ENCODE assay signal across 18 cellular contexts in genomic region chr14:95712398-95712797, GRCh38. TPM values are rescaled to one million over a fixed set of nuclear protein-coding genes. Genes with fewer than 3 reads are reported as not detected.
A peak's percentile ranks its signal among the peaks of the same experiment; 100 is the strongest.
DNase-seq lines count a peak whose midpoint lies in the region; ATAC-seq, FAIRE-seq and TF ChIP-seq lines count a peak whose summit lies in the region.
"Had no signal": no experiment of that assay in that cellular context is flagged by ENCODE, and none has a peak within 500 bp of the region (broad histone marks: within the 10 kb centered on the region; RNA-seq: fewer than 3 reads in every experiment).

No MANE protein-coding gene starts in this region.

- peak overlapping the region; percentile 92 for H3K27ac ChIP-seq in OCI-LY1 (ENCODE audit: low read depth, low read length, poor library complexity, severe bottlenecking)
- no peak overlapping the region for H3K27ac ChIP-seq in esophagus muscularis mucosa (replicated peaks in 1 of 4)
- H3K27ac ChIP-seq in kidney (ENCODE audit: low read depth in 2 of 2, low read length in 2 of 2): no peak overlapping the region

- no peak overlapping the region for H2AFZ ChIP-seq in OCI-LY1 (ENCODE audit: low read length)

- peaks cover 16% of the 10 kb centered on the region for H3K79me2 ChIP-seq in OCI-LY1 (ENCODE audit: insufficient read depth, low read length)

- no peak for TF ChIP-seq EP300 in esophagus muscularis mucosa (IDR thresholded peaks at IDR 0.05)

- H3K4me1 ChIP-seq in OCI-LY1 (ENCODE audit: insufficient read depth, low read length, severe bottlenecking) (peaks cover 60% of the 10 kb centered on the region), esophagus muscularis mucosa (no peaks in the 10 kb centered on the region), kidney (ENCODE audit: control insufficient read depth in 1 of 2, insufficient read depth in 1 of 2, low read depth in 1 of 2, low read length in 2 of 2) (no peaks in the 10 kb centered on the region)

- WGBS in esophagus muscularis mucosa: 93% methylated on average over 9 of the region's 9 CpGs

- H3K4me3 Mint-ChIP-seq in activated T-cell treated with anti-CD3 and anti-CD28 coated beads, Interleukin-2, amount 50 U/mL, for 4 hours: peak overlapping the region; percentile 64
- H3K4me3 Mint-ChIP-seq: T-helper 17 cell had no signal

- peak overlapping the region; percentile 98 for H3K9ac ChIP-seq in OCI-LY1 (ENCODE audit: low read length)
- H3K9ac ChIP-seq in kidney (ENCODE audit: low read length in 2 of 2): no peak overlapping the region

- peaks cover 3% of the 10 kb centered on the region for H3K4me1 Mint-ChIP-seq in activated T-cell treated with anti-CD3 and anti-CD28 coated beads, Interleukin-2, amount 50 U/mL, for 4 hours (ENCODE audit: low read depth)
- H3K4me1 Mint-ChIP-seq: T-helper 17 cell had no signal

- H3K4me2 ChIP-seq in OCI-LY1 (ENCODE audit: low read length): peak overlapping the region; percentile 96

- H3K36me3 ChIP-seq in OCI-LY1 (ENCODE audit: insufficient read depth, low read length) (peaks cover 50% of the 10 kb centered on the region), esophagus muscularis mucosa (no peaks in the 10 kb centered on the region), kidney (ENCODE audit: control insufficient read depth in 1 of 2, insufficient read depth in 2 of 2, low read length in 2 of 2) (no peaks in the 10 kb centered on the region)

- no peak for DNase-seq in activated T-cell treated with anti-CD3 and anti-CD28 coated beads, Interleukin-2, amount 50 U/mL, for 4 hours
- no peak for DNase-seq in activated T-cell treated with anti-CD3 and anti-CD28 coated beads, Interleukin-2, amount 50 U/mL, for 48 hours
- DNase-seq in esophagus muscularis mucosa (ENCODE audit: extremely low spot score) (peak; percentile 80), GM12891 (ENCODE audit: insufficient read length, low spot score) (no peak), kidney (no peak)
- DNase-seq: 8988T, DMS53, KBM-7, NCI-H1092, NCI-H446, Right ventricle myocardium superior, T-helper 17 cell had no signal

- TF ChIP-seq POLR2A in esophagus muscularis mucosa (IDR thresholded peaks at IDR 0.05; ENCODE audit: low read depth): no peak
- TF ChIP-seq POLR2A in GM12891 (IDR thresholded peaks at IDR 0.05; ENCODE audit: low read depth, low read length): no peak

- TF ChIP-seq CTCF in OCI-LY1 (IDR thresholded peaks at IDR 0.05; ENCODE audit: low read length) (no peak), esophagus muscularis mucosa (IDR thresholded peaks at IDR 0.05) (no peak), kidney (IDR thresholded peaks at IDR 0.05; ENCODE audit: borderline replicate concordance, extremely low read depth, insufficient read depth) (no peak)

- H3K9me2 ChIP-seq in OCI-LY1 (ENCODE audit: low read depth, low read length): no peaks in the 10 kb centered on the region

- peaks cover 21% of the 10 kb centered on the region for H3K27me3 Mint-ChIP-seq in activated T-cell treated with anti-CD3 and anti-CD28 coated beads, Interleukin-2, amount 50 U/mL, for 4 hours (ENCODE audit: low read depth)

- H3K4me3 ChIP-seq in OCI-LY1 (ENCODE audit: low read depth, low read length, poor library complexity, severe bottlenecking) (peak overlapping the region; percentile 91), esophagus muscularis mucosa (no peak overlapping the region), kidney (ENCODE audit: low read length in 2 of 2) (no peak overlapping the region)

- no peak for FAIRE-seq in GM12891 (lab: Jason Lieb, UNC)
- FAIRE-seq in kidney (lab: Jason Lieb, UNC): no peak

- no peak for ATAC-seq in activated T-cell treated with anti-CD3 and anti-CD28 coated beads, Interleukin-2, amount 50 U/mL, for 4 hours
- ATAC-seq in HG03460 (IDR thresholded peaks at IDR 0.05; ENCODE audit: unreplicated experiment) (no peak), GM21367 (IDR thresholded peaks at IDR 0.05; ENCODE audit: unreplicated experiment) (no peak)
- ATAC-seq: Panc1, T-helper 17 cell had no signal

- H3K9me3 ChIP-seq in OCI-LY1 (ENCODE audit: low read length) (no peaks in the 10 kb centered on the region), esophagus muscularis mucosa (no peaks in the 10 kb centered on the region), kidney (ENCODE audit: control insufficient read depth in 1 of 2, low read length in 2 of 2) (no peaks in the 10 kb centered on the region)

- H3K9me3 Mint-ChIP-seq in activated T-cell treated with anti-CD3 and anti-CD28 coated beads, Interleukin-2, amount 50 U/mL, for 4 hours: no peaks in the 10 kb centered on the region

- intact Hi-C loops in esophagus muscularis mucosa (cut with DNase I) (no loop called here), kidney (cut with DNase I) (no loop called here)

- H3F3A ChIP-seq in OCI-LY1 (ENCODE audit: insufficient read depth, low read length): peaks cover 3% of the 10 kb centered on the region; the same call in 1 of the 2 replicates

- no peaks in the 10 kb centered on the region for H4K20me1 ChIP-seq in OCI-LY1 (ENCODE audit: insufficient read depth, low read length)

- no peaks in the 10 kb centered on the region for H3K36me3 Mint-ChIP-seq in activated T-cell treated with anti-CD3 and anti-CD28 coated beads, Interleukin-2, amount 50 U/mL, for 4 hours (ENCODE audit: insufficient read depth)

- no peaks in the 10 kb centered on the region for H3K27me3 ChIP-seq in OCI-LY1 (ENCODE audit: insufficient read depth, low read length)
- peaks cover 0 to 36% (median 4%) of the 10 kb centered on the region in 4 donors for H3K27me3 ChIP-seq in esophagus muscularis mucosa

TF ChIP-seq in GM12891, 5 proteins besides CTCF, POLR2A, EP300 and RAD21:
- TF ChIP-seq POLR2AphosphoS5 (IDR thresholded peaks at IDR 0.05; ENCODE audit: low read depth, low read length) (no peak), POU2F2 (IDR thresholded peaks at IDR 0.05; ENCODE audit: low read depth, low read length) (no peak), PAX5 (IDR thresholded peaks at IDR 0.05; ENCODE audit: insufficient read depth, low read length, severe bottlenecking) (no peak), SPI1 (IDR thresholded peaks at IDR 0.05; ENCODE audit: low read depth, low read length) (no peak), TAF1 (IDR thresholded peaks at IDR 0.05; ENCODE audit: low read depth, low read length) (no peak)

RNA-seq across cellular contexts. Expression of gene TCL1A, which starts 1.5 kb away (rescaled TPM):
- 1 to 10 TPM in 1 of 3 donors, under 1 TPM in 2; 0.32 to 5.4 (median 0.63) TPM for total RNA-seq in activated T-cell treated with anti-CD3 and anti-CD28 coated beads, Interleukin-2, amount 50 U/mL, for 4 hours
- total RNA-seq in esophagus muscularis mucosa (under 1 TPM in 1 of 4 donors, not detected in 3; 0.99 TPM), kidney (1.4 TPM)
- 49.0 TPM for polyA plus RNA-seq in GM12891 (2012; ENCODE audit: low read depth, missing spikeins)
- polyA plus RNA-seq in kidney (ENCODE audit: insufficient read depth, low read depth, low replicate concordance): not detected
- total RNA-seq: G401, M059J, Right ventricle myocardium superior had no signal

RNA-seq across cellular contexts. Expression of gene TCL1B, which starts 26.2 kb away (rescaled TPM):
- total RNA-seq in activated T-cell treated with anti-CD3 and anti-CD28 coated beads, Interleukin-2, amount 50 U/mL, for 4 hours: not detected
- total RNA-seq in esophagus muscularis mucosa (not detected), kidney (not detected)
- not detected for polyA plus RNA-seq in GM12891 (2012; ENCODE audit: low read depth, missing spikeins)
- polyA plus RNA-seq in kidney (ENCODE audit: insufficient read depth, low read depth, low replicate concordance): not detected
- total RNA-seq: G401, M059J, Right ventricle myocardium superior, T-helper 17 cell had no signal
